ENCODE assay signal across 18 cellular contexts in genomic region chr22:45879552-45879949, GRCh38.
DNase-seq lines count a peak whose midpoint lies in the region; ATAC-seq and TF ChIP-seq lines count a peak whose summit lies in the region.
"Had no signal": no experiment of that assay in that cellular context is flagged by ENCODE, and none has a peak within 500 bp of the region (broad histone marks: within the 10 kb centered on the region; RNA-seq: fewer than 3 reads in every experiment).

No MANE protein-coding gene starts in this region.

- H3K27ac ChIP-seq in substantia nigra (ENCODE audit: low read depth, low read length, poor library complexity, severe bottlenecking): no peak overlapping the region
- no peak overlapping the region for H3K27ac ChIP-seq in coronary artery
- H3K27ac ChIP-seq: KMS-11 had no signal

- no peak overlapping the region for H3K4me3 ChIP-seq in coronary artery
- H3K4me3 ChIP-seq: MG63 had no signal

- peaks cover 7% of the 10 kb centered on the region for H3K27me3 Mint-ChIP-seq in brain
- peaks cover 53 to 87% of the 10 kb centered on the region in 2 donors for H3K27me3 Mint-ChIP-seq in stimulated activated naive B cell treated with anti-CD40 and anti-IgM and Interleukin-4, amounts not matched to agents 10 μg/mL and 1 μg/mL and 100 μg/mL, for 72 hours

- H3K9me3 Mint-ChIP-seq in brain: peaks cover 0 to 4% (median 0%) of the 10 kb centered on the region in 5 experiments
- H3K9me3 Mint-ChIP-seq in stimulated activated naive B cell treated with anti-CD40 and anti-IgM and Interleukin-4, amounts not matched to agents 10 μg/mL and 1 μg/mL and 100 μg/mL, for 72 hours: no peaks in the 10 kb centered on the region
- H3K9me3 Mint-ChIP-seq: CD8-positive, alpha-beta T cell; HFFc6 had no signal

- peak overlapping the region in 3 of 5 experiments; percentile 12 to 33 (median 24) for H3K4me3 Mint-ChIP-seq in brain
- H3K4me3 Mint-ChIP-seq in stimulated activated naive B cell treated with anti-CD40 and anti-IgM and Interleukin-4, amounts not matched to agents 10 μg/mL and 1 μg/mL and 100 μg/mL, for 72 hours: no peak overlapping the region
- H3K4me3 Mint-ChIP-seq: CD8-positive, alpha-beta T cell; HFFc6 had no signal

- intact Hi-C loops in cardiac septum (cut with DNase I): no loop called here

- DNase-seq in cardiac septum (ENCODE audit: low spot score) (peak; percentile 71), mesenteric fat pad (ENCODE audit: low spot score) (peak; percentile 84), substantia nigra (lab: John Stamatoyannopoulos, UW) (no peak), NCI-H446 treated with DMSO at 0.1 percent for 48 hours (lab: John Stamatoyannopoulos, UW) (no peak), coronary artery (ENCODE audit: low spot score) (no peak)
- DNase-seq in stimulated activated naive B cell treated with anti-CD40 and anti-IgM and Interleukin-4, amounts not matched to agents 10 μg/mL and 1 μg/mL and 100 μg/mL, for 72 hours: no peak
- DNase-seq: CD8-positive, alpha-beta T cell; DND-41; GDM1; GOT3; HFFc6; MG63; NCI-H1092 treated with DMSO at 0.1 percent for 48 hours; NCI-H1694 treated with DMSO at 0.1 percent for 48 hours; NCI-H82; SIG-M5 had no signal

- H3K27ac Mint-ChIP-seq in brain: peak overlapping the region in 3 of 5 experiments; percentile 85 to 92 (median 88)
- H3K27ac Mint-ChIP-seq in stimulated activated naive B cell treated with anti-CD40 and anti-IgM and Interleukin-4, amounts not matched to agents 10 μg/mL and 1 μg/mL and 100 μg/mL, for 72 hours: peak overlapping the region; percentile 14
- H3K27ac Mint-ChIP-seq: CD8-positive, alpha-beta T cell; HFFc6 had no signal

- no peak for TF ChIP-seq CTCF in brain (conservative IDR thresholded peaks at IDR 0.05)
- TF ChIP-seq CTCF in coronary artery (IDR thresholded peaks at IDR 0.05): no peak

- H3K4me1 Mint-ChIP-seq in brain: peaks cover 56% of the 10 kb centered on the region
- peaks cover 6 to 8% of the 10 kb centered on the region in 2 donors for H3K4me1 Mint-ChIP-seq in stimulated activated naive B cell treated with anti-CD40 and anti-IgM and Interleukin-4, amounts not matched to agents 10 μg/mL and 1 μg/mL and 100 μg/mL, for 72 hours

- peaks cover 4% of the 10 kb centered on the region for H3K36me3 Mint-ChIP-seq in brain
- H3K36me3 Mint-ChIP-seq in stimulated activated naive B cell treated with anti-CD40 and anti-IgM and Interleukin-4, amounts not matched to agents 10 μg/mL and 1 μg/mL and 100 μg/mL, for 72 hours: no peaks in the 10 kb centered on the region
- H3K36me3 Mint-ChIP-seq: CD8-positive, alpha-beta T cell had no signal

- no peak for ATAC-seq in stimulated activated naive B cell treated with anti-CD40 and anti-IgM and Interleukin-4, amounts not matched to agents 10 μg/mL and 1 μg/mL and 100 μg/mL, for 72 hours (replicated peaks)
- ATAC-seq: CD8-positive, alpha-beta T cell had no signal

Comparison
In these comparisons a context has a peak if more than half of its experiments do, and no peak if none do; other contexts are left out.
1. H3K4me3 Mint-ChIP-seq: peak in brain (3 of 5); none in stimulated activated naive B cell treated with anti-CD40 and anti-IgM and Interleukin-4, amounts not matched to agents 10 μg/mL and 1 μg/mL and 100 μg/mL, for 72 hours (0 of 2).
2. DNase-seq: peak in cardiac septum (single experiment) and mesenteric fat pad (single experiment); none in stimulated activated naive B cell treated with anti-CD40 and anti-IgM and Interleukin-4, amounts not matched to agents 10 μg/mL and 1 μg/mL and 100 μg/mL, for 72 hours (single experiment), substantia nigra (0 of 49), NCI-H446 treated with DMSO at 0.1 percent for 48 hours (single experiment) and coronary artery (single experiment).